Comparison of ENCODE assay signal across 22 cellular contexts in the genomic region with DNA sequence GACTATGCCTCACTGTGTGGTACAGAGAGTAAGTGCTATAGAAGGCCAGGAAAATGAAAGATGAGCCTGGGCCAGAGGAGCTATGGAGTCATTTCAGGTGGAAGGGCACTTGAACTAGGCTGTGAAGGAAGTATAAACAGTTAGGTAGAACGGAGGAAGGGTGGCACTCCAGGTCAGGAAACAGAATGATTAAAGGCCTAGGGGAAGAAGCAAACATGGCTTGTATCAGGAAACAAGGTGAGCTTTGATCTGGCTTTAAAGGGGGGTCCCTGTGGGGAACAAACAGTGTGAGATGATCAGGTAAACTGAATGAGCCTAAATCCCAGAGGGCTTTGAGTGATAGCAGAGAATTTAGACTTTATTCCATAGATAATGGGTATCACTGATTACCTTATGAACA. TPM values are rescaled to one million over a fixed set of nuclear protein-coding genes. Genes with fewer than 3 reads are reported as not detected.
A peak's percentile ranks its signal among the peaks of the same experiment; 100 is the strongest.
DNase-seq lines count a peak whose midpoint lies in the region; ATAC-seq and TF ChIP-seq lines count a peak whose summit lies in the region.
"Had no signal": no experiment of that assay in that cellular context is flagged by ENCODE, and none has a peak within 500 bp of the region (broad histone marks: within the 10 kb centered on the region; RNA-seq: fewer than 3 reads in every experiment).

No MANE protein-coding gene starts in this region.

- no peak for TF ChIP-seq CTCF in WTC11 (IDR thresholded peaks at IDR 0.05)
- TF ChIP-seq CTCF in lung (IDR thresholded peaks at IDR 0.05; ENCODE audit: control extremely low read depth, extremely low read depth) = no peak

- H3K36me3 Mint-ChIP-seq in CD4-positive, CD25-positive, alpha-beta regulatory T cell = peaks cover 31% of the 10 kb centered on the region
- peaks cover 4% of the 10 kb centered on the region; the same call in 1 of the 2 replicates for H3K36me3 Mint-ChIP-seq in WTC11
- H3K36me3 Mint-ChIP-seq in stimulated activated memory B cell treated with anti-CD40 and anti-IgM and Interleukin-4, amounts not matched to agents 10 μg/mL and 1 μg/mL and 100 μg/mL, for 72 hours = peaks cover 36% of the 10 kb centered on the region

- POLR2A ChIA-PET in WTC11 (lab: Charles Lee) = no interaction called here

- H3K9me3 ChIP-seq in CD4-positive, CD25-positive, alpha-beta regulatory T cell (ENCODE audit: control insufficient read depth in 2 of 2, low read length in 2 of 2) = no peaks in the 10 kb centered on the region
- H3K9me3 ChIP-seq in lung (ENCODE audit: control insufficient read depth in 2 of 2, insufficient read depth in 1 of 2, low read length in 1 of 2) = no peaks in the 10 kb centered on the region
- H3K9me3 ChIP-seq: SJSA1, stomach, tibial artery had no signal

- H3K27ac ChIP-seq in CD4-positive, CD25-positive, alpha-beta regulatory T cell (ENCODE audit: insufficient read depth, low read length, poor library complexity, severe bottlenecking) = no peak overlapping the region
- no peak overlapping the region for H3K27ac ChIP-seq in lung (ENCODE audit: low read depth in 1 of 2, low read length in 1 of 2)
- H3K27ac ChIP-seq: 22Rv1, coronary artery, KMS-11, SJSA1, stomach, tibial artery had no signal

- no peaks in the 10 kb centered on the region for H3K27me3 Mint-ChIP-seq in CD4-positive, CD25-positive, alpha-beta regulatory T cell
- H3K27me3 Mint-ChIP-seq in WTC11 (ENCODE audit: low read depth) = no peaks in the 10 kb centered on the region
- no peaks in the 10 kb centered on the region for H3K27me3 Mint-ChIP-seq in stimulated activated memory B cell treated with anti-CD40 and anti-IgM and Interleukin-4, amounts not matched to agents 10 μg/mL and 1 μg/mL and 100 μg/mL, for 72 hours

- no peaks in the 10 kb centered on the region for H3K4me1 ChIP-seq in CD4-positive, CD25-positive, alpha-beta regulatory T cell (ENCODE audit: control insufficient read depth, insufficient read depth, low read length, poor library complexity, severe bottlenecking)
- H3K4me1 ChIP-seq in lung (ENCODE audit: control insufficient read depth in 2 of 2, insufficient read depth in 2 of 2, low read length in 2 of 2) = peaks cover 1 to 12% of the 10 kb centered on the region in 2 donors
- H3K4me1 ChIP-seq: SJSA1, tibial artery had no signal

- DNase-seq in DMS53 (lab: John Stamatoyannopoulos, UW) (peak; percentile 31), DMS53 treated with DMSO at 0.1 percent for 48 hours (lab: John Stamatoyannopoulos, UW; ENCODE audit: unreplicated experiment) (no peak), WTC11 (ENCODE audit: low spot score) (no peak), lung (ENCODE audit: low spot score) (no peak), NCI-H226 (no peak)
- DNase-seq in CD4-positive, CD25-positive, alpha-beta regulatory T cell = peak in 1 of 3 donors; percentile 15
- DNase-seq: activated effector memory CD4-positive, alpha-beta T cell treated with anti-CD3 and anti-CD28 coated beads, Interleukin-2, amount 50 U/mL, for 16 hours; DND-41; left ventricle myocardium superior; NCI-H1436 treated with DMSO at 0.1 percent for 48 hours; NCI-H2171 treated with DMSO at 0.1 percent for 48 hours; NCI-H69; stimulated activated CD4-positive, alpha-beta T cell treated with anti-CD3 and anti-CD28 coated beads, Interleukin-15, amount 100 ng/mL, for 24 hours; stomach; tibial artery had no signal

- WGBS in lung, 2 donors = 19 to 42% methylated on average over 1 of the region's 1 CpG

- CTCF ChIA-PET in WTC11 (lab: Charles Lee) = interaction anchor here (1.0 to 2.2 kb wide), 2 partner anchors 37 to 214 kb away, joined by 3 to 7 read pairs; no protein-coding TSS in a partner anchor

- H3K4me3 ChIP-seq in CD4-positive, CD25-positive, alpha-beta regulatory T cell (ENCODE audit: low read depth, low read length) = no peak overlapping the region
- no peak overlapping the region for H3K4me3 ChIP-seq in lung
- H3K4me3 ChIP-seq: coronary artery, SJSA1, stomach, tibial artery had no signal

- no peaks in the 10 kb centered on the region for H3K27me3 ChIP-seq in CD4-positive, CD25-positive, alpha-beta regulatory T cell (ENCODE audit: control insufficient read depth, insufficient read depth, low read length)
- H3K27me3 ChIP-seq in lung (ENCODE audit: control insufficient read depth, insufficient read depth) = no peaks in the 10 kb centered on the region
- H3K27me3 ChIP-seq: SJSA1, stomach, tibial artery had no signal

- peaks cover 3 to 25% (median 15%) of the 10 kb centered on the region in 4 donors for H3K4me1 Mint-ChIP-seq in CD4-positive, CD25-positive, alpha-beta regulatory T cell
- peaks cover 14% of the 10 kb centered on the region for H3K4me1 Mint-ChIP-seq in WTC11
- peaks cover 11% of the 10 kb centered on the region for H3K4me1 Mint-ChIP-seq in stimulated activated memory B cell treated with anti-CD40 and anti-IgM and Interleukin-4, amounts not matched to agents 10 μg/mL and 1 μg/mL and 100 μg/mL, for 72 hours

- ATAC-seq in CD4-positive, CD25-positive, alpha-beta regulatory T cell (ENCODE audit: low read depth in 2 of 2) = no peak
- no peak for ATAC-seq in WTC11
- peak; percentile 20 for ATAC-seq in lung (ENCODE audit: insufficient read depth, low FRiP score)
- no peak for ATAC-seq in stimulated activated memory B cell treated with anti-CD40 and anti-IgM and Interleukin-4, amounts not matched to agents 10 μg/mL and 1 μg/mL and 100 μg/mL, for 72 hours
- ATAC-seq in HG03520 (IDR thresholded peaks at IDR 0.05; ENCODE audit: unreplicated experiment) = no peak
- ATAC-seq: left ventricle myocardium superior had no signal

- no peak overlapping the region for H3K4me3 Mint-ChIP-seq in CD4-positive, CD25-positive, alpha-beta regulatory T cell
- no peak overlapping the region for H3K4me3 Mint-ChIP-seq in WTC11
- no peak overlapping the region for H3K4me3 Mint-ChIP-seq in stimulated activated memory B cell treated with anti-CD40 and anti-IgM and Interleukin-4, amounts not matched to agents 10 μg/mL and 1 μg/mL and 100 μg/mL, for 72 hours
- H3K4me3 Mint-ChIP-seq: neural crest cell had no signal

- H3K36me3 ChIP-seq in CD4-positive, CD25-positive, alpha-beta regulatory T cell (ENCODE audit: control insufficient read depth, insufficient read depth, low read length) = peaks cover 44% of the 10 kb centered on the region
- H3K36me3 ChIP-seq in lung (ENCODE audit: control insufficient read depth in 2 of 2, insufficient read depth in 2 of 2, low read length in 2 of 2) = peaks cover 7 to 18% of the 10 kb centered on the region in 2 donors

- H3K9me3 Mint-ChIP-seq in CD4-positive, CD25-positive, alpha-beta regulatory T cell = no peaks in the 10 kb centered on the region
- H3K9me3 Mint-ChIP-seq in WTC11 = no peaks in the 10 kb centered on the region
- H3K9me3 Mint-ChIP-seq in stimulated activated memory B cell treated with anti-CD40 and anti-IgM and Interleukin-4, amounts not matched to agents 10 μg/mL and 1 μg/mL and 100 μg/mL, for 72 hours = no peaks in the 10 kb centered on the region
- H3K9me3 Mint-ChIP-seq: neural crest cell had no signal

- peak overlapping the region in 2 of 3 donors; percentile 75 to 86 for H3K27ac Mint-ChIP-seq in CD4-positive, CD25-positive, alpha-beta regulatory T cell
- H3K27ac Mint-ChIP-seq in WTC11 = peak overlapping the region; percentile 35
- H3K27ac Mint-ChIP-seq in stimulated activated memory B cell treated with anti-CD40 and anti-IgM and Interleukin-4, amounts not matched to agents 10 μg/mL and 1 μg/mL and 100 μg/mL, for 72 hours = no peak overlapping the region

TF ChIP-seq in WTC11, 78 proteins besides CTCF, POLR2A, EP300 and RAD21 (continues in another document):
- TF ChIP-seq ZNF317 (CRISPR knock-in tag; IDR thresholded peaks at IDR 0.05; ENCODE audit: borderline replicate concordance, low read depth) (no peak), ESRRA (CRISPR knock-in tag; IDR thresholded peaks at IDR 0.05; ENCODE audit: borderline replicate concordance) (no peak), ZNF219 (CRISPR knock-in tag; IDR thresholded peaks at IDR 0.05; ENCODE audit: borderline replicate concordance) (no peak), SMAD4 (CRISPR knock-in tag; IDR thresholded peaks at IDR 0.05) (no peak), EMX1 (CRISPR knock-in tag; IDR thresholded peaks at IDR 0.05) (no peak), TEAD1 (CRISPR knock-in tag; IDR thresholded peaks at IDR 0.05) (no peak), CBFB (CRISPR knock-in tag; IDR thresholded peaks at IDR 0.05; ENCODE audit: low read depth) (no peak), PRRX2 (CRISPR knock-in tag; IDR thresholded peaks at IDR 0.05) (no peak)
- TF ChIP-seq, protein P1, sequence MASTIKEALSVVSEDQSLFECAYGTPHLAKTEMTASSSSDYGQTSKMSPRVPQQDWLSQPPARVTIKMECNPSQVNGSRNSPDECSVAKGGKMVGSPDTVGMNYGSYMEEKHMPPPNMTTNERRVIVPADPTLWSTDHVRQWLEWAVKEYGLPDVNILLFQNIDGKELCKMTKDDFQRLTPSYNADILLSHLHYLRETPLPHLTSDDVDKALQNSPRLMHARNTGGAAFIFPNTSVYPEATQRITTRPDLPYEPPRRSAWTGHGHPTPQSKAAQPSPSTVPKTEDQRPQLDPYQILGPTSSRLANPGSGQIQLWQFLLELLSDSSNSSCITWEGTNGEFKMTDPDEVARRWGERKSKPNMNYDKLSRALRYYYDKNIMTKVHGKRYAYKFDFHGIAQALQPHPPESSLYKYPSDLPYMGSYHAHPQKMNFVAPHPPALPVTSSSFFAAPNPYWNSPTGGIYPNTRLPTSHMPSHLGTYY (CRISPR knock-in tag; IDR thresholded peaks at IDR 0.05) = no peak

RNA-seq across cellular contexts. Expression of gene MAP3K3, which starts 16.9 kb away (rescaled TPM):
- total RNA-seq in CD4-positive, CD25-positive, alpha-beta regulatory T cell = 72.9 TPM
- 10 to 100 TPM; 24.2 to 30.4 (median 27.6) TPM for polyA plus RNA-seq in CD4-positive, CD25-positive, alpha-beta regulatory T cell
- total RNA-seq in WTC11 (2021) (21.8 to 25.7 TPM (median 22.5 TPM) in 3 replicates), lung (10 to 100 TPM; 50.1 to 56.3 TPM)
- 10 to 100 TPM; 24.5 to 33.0 TPM for polyA plus RNA-seq in lung

RNA-seq across cellular contexts. Expression of gene TACO1, which starts 38.4 kb away (rescaled TPM):
- 9.3 TPM for total RNA-seq in CD4-positive, CD25-positive, alpha-beta regulatory T cell
- polyA plus RNA-seq in CD4-positive, CD25-positive, alpha-beta regulatory T cell = 10 to 100 TPM; 19.3 to 27.3 (median 23.0) TPM
- 22.8 to 26.9 TPM (median 24.1 TPM) in 3 replicates for total RNA-seq in WTC11 (2021)
- total RNA-seq in lung = 10 to 100 TPM; 11.1 to 20.7 TPM
- polyA plus RNA-seq in lung = 10 to 100 TPM; 16.9 to 18.1 TPM
